24 cellular contexts compared by ENCODE assay signal in the genomic region with DNA sequence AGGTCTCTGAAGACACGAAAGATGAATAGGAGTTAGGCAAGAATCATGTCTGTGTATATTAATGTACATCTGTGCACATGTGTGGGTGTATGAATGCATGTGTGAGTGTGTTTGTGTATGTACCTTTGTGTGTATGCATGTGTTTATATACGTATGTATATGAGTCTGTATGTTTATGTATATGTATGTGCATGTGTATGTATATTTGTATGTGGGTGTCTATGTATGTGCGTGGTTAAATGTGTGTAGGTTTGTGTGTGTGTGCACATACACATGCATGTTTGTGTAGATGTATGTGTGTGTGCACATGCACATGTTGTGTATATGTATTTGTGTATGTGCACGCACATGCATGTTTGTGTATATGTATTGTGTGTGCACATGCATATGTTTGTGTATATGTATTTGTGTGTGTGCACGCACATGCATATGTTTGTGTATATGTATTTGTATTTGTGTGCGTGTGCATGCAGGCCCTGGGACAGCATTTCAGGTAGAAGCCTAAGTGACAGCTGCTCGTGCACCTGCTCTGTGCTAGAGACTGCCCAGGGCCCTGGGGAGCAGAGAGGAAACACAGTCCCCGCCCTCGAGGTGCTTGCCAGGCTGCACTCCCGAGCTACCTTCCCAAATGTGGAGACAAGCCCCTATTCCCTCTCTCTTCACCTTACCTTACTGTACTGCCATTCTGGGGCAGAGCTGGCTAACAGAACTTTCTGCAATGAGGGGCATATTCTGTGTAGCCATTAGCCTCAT. TPM values are rescaled to one million over a fixed set of nuclear protein-coding genes. Genes with fewer than 3 reads are reported as not detected.
"Had no signal": no experiment of that assay in that cellular context is flagged by ENCODE, and none has a peak within 500 bp of the region (broad histone marks: within the 10 kb centered on the region; RNA-seq: fewer than 3 reads in every experiment).

No MANE protein-coding gene starts in this region.

- H3K27me3 ChIP-seq: gastrocnemius medialis, right atrium auricular region, transverse colon had no signal

- ATAC-seq: esophagus mucosa; gastrocnemius medialis; heart right ventricle; left lobe of liver; naive thymus-derived CD8-positive, alpha-beta T cell had no signal

- DNase-seq: effector memory CD4-positive, alpha-beta T cell; gastrocnemius medialis; heart right ventricle; hypothalamus; kidney glomerular epithelial cell; mammary epithelial cell; naive thymus-derived CD8-positive, alpha-beta T cell; small intestine; stimulated activated CD4-positive, alpha-beta T cell treated with anti-CD3 and anti-CD28 coated beads, Interleukin-12 subunit alpha, Interleukin-12 subunit beta, amount 100 ng/mL, for 4 hours; stimulated activated naive CD4-positive, alpha-beta T cell; stomach; substantia nigra; transverse colon had no signal

- H3K9me3 ChIP-seq: gastrocnemius medialis, heart right ventricle, right atrium auricular region, stomach, thoracic aorta, transverse colon had no signal

- H3K4me1 ChIP-seq: gastrocnemius medialis, heart right ventricle, right atrium auricular region, stomach, transverse colon had no signal

- H3K4me3 ChIP-seq: gastrocnemius medialis, heart right ventricle, right atrium auricular region, stomach, thoracic aorta, transverse colon had no signal

- FAIRE-seq: endometrium, islet of Langerhans, small intestine had no signal

- H3K36me3 ChIP-seq: gastrocnemius medialis, heart right ventricle, right atrium auricular region, stomach, thoracic aorta, transverse colon had no signal

- H3K27ac ChIP-seq: gastrocnemius medialis, heart right ventricle, right atrium auricular region, stomach, thoracic aorta, transverse colon had no signal

RNA-seq across cellular contexts. Expression of gene PNLIPRP1, which starts 12.1 kb away (rescaled TPM):
- total RNA-seq: esophagus mucosa; fibroblast of villous mesenchyme; gastrocnemius medialis; lower leg skin; mammary epithelial cell; mononuclear cell; naive thymus-derived CD8-positive, alpha-beta T cell; osteocyte; right atrium auricular region; stomach; transverse colon; urinary bladder had no signal

RNA-seq across cellular contexts. Expression of gene PNLIPRP2, which starts 17.9 kb away (rescaled TPM):
- total RNA-seq: esophagus mucosa; fibroblast of villous mesenchyme; gastrocnemius medialis; heart right ventricle; mammary epithelial cell; mononuclear cell; naive thymus-derived CD8-positive, alpha-beta T cell; osteocyte; right atrium auricular region; urinary bladder had no signal

RNA-seq across cellular contexts. Expression of gene PNLIP, which starts 57.1 kb away (rescaled TPM):
- total RNA-seq: esophagus mucosa; fibroblast of villous mesenchyme; gastrocnemius medialis; mammary epithelial cell; mononuclear cell; naive thymus-derived CD8-positive, alpha-beta T cell; osteocyte; right atrium auricular region; stomach; transverse colon; urinary bladder had no signal
